8 cellular contexts compared by ENCODE assay signal in genomic region chr4:76690091-76690905, GRCh38.
DNase-seq lines count a peak whose midpoint lies in the region; ATAC-seq and TF ChIP-seq lines count a peak whose summit lies in the region.

No MANE protein-coding gene starts in this region.

- peak; percentile 1 for DNase-seq in DMS79 (lab: John Stamatoyannopoulos, UW)
- DNase-seq in NCI-H146 (lab: John Stamatoyannopoulos, UW): peak; percentile 53
- DNase-seq in effector memory CD8-positive, alpha-beta T cell: no peak
- DNase-seq in putamen (ENCODE audit: low spot score): no peak

- H3K4me3 ChIP-seq in neural cell (ENCODE audit: low read length): peak overlapping the region; percentile 79

- peaks cover 61% of the 10 kb centered on the region for H3K79me2 ChIP-seq in neural cell (replicated peaks; ENCODE audit: insufficient read depth, low read length)

- H3K9me2 ChIP-seq in neural cell (ENCODE audit: insufficient read depth, low read length): no peaks in the 10 kb centered on the region

- peak overlapping the region; percentile 95 for H3K4me2 ChIP-seq in neural cell (ENCODE audit: low read length)

- ATAC-seq in effector memory CD8-positive, alpha-beta T cell (replicated peaks): no peak
- no peak for ATAC-seq in GM18909 (IDR thresholded peaks at IDR 0.05; ENCODE audit: poor library complexity, unreplicated experiment)
- ATAC-seq in GM18519 (IDR thresholded peaks at IDR 0.05; ENCODE audit: low FRiP score, unreplicated experiment): no peak
- no peak for ATAC-seq in GM21360 (IDR thresholded peaks at IDR 0.05; ENCODE audit: unreplicated experiment)

- no peak overlapping the region for H2AFZ ChIP-seq in neural cell (ENCODE audit: low read depth, low read length)

- no peaks in the 10 kb centered on the region for H3K36me3 Mint-ChIP-seq in effector memory CD8-positive, alpha-beta T cell (ENCODE audit: insufficient read depth)

- H3K27me3 ChIP-seq in neural cell (ENCODE audit: insufficient read depth, low read depth, low read length): no peaks in the 10 kb centered on the region

- H3K27ac Mint-ChIP-seq in effector memory CD8-positive, alpha-beta T cell: no peak overlapping the region

- no peaks in the 10 kb centered on the region for H4K20me1 ChIP-seq in neural cell (ENCODE audit: insufficient read depth)

- H3K27ac ChIP-seq in neural cell (ENCODE audit: low read length): no peak overlapping the region

- peak overlapping the region; percentile 46 to 50 for H3K4me3 Mint-ChIP-seq in effector memory CD8-positive, alpha-beta T cell

- no peaks in the 10 kb centered on the region for H3K36me3 ChIP-seq in neural cell (ENCODE audit: insufficient read depth, low read length)

- peak overlapping the region; percentile 69 for H3K9ac ChIP-seq in neural cell (ENCODE audit: low read length)

- no peak for TF ChIP-seq RAD21 in neural cell (conservative IDR thresholded peaks at IDR 0.05)

- H3K27me3 Mint-ChIP-seq in effector memory CD8-positive, alpha-beta T cell: peaks cover 65 to 81% of the 10 kb centered on the region in 2 donors

- H3K9me3 ChIP-seq in neural cell (ENCODE audit: low read length): no peaks in the 10 kb centered on the region

- TF ChIP-seq CTCF in neural cell (IDR thresholded peaks at IDR 0.05; ENCODE audit: poor library complexity, severe bottlenecking): no peak

- no peak for TF ChIP-seq EP300 in neural cell (conservative IDR thresholded peaks at IDR 0.05; ENCODE audit: poor library complexity, severe bottlenecking)

- peaks cover 6% of the 10 kb centered on the region for H3F3A ChIP-seq in neural cell (ENCODE audit: insufficient read depth, low read length, poor library complexity, severe bottlenecking)

- H3K9me3 Mint-ChIP-seq in effector memory CD8-positive, alpha-beta T cell: no peaks in the 10 kb centered on the region

- H3K4me1 Mint-ChIP-seq in effector memory CD8-positive, alpha-beta T cell (ENCODE audit: low read depth in 2 of 2): peaks cover 8 to 12% of the 10 kb centered on the region in 2 donors

TF ChIP-seq in neural cell, 6 proteins besides CTCF, POLR2A, EP300 and RAD21:
- TF ChIP-seq POLR2AphosphoS5 (IDR thresholded peaks at IDR 0.05) (no peak), EZH2 (IDR thresholded peaks at IDR 0.05; ENCODE audit: borderline replicate concordance, insufficient read depth, low read length, poor library complexity, severe bottlenecking) (no peak)

Comparison
In these comparisons a context has a peak if more than half of its experiments do, and no peak if none do; other contexts are left out.
1. DNase-seq: peak in DMS79 (single experiment) and NCI-H146 (single experiment); none in effector memory CD8-positive, alpha-beta T cell (0 of 3) and putamen (single experiment).